Comparison of ENCODE assay signal across 7 cellular contexts in genomic region chr5:127909078-127909477, GRCh38.
DNase-seq lines count a peak whose midpoint lies in the region; ATAC-seq and TF ChIP-seq lines count a peak whose summit lies in the region.

No MANE protein-coding gene starts in this region.

- no peaks in the 10 kb centered on the region for H3K9me3 ChIP-seq in esophagus squamous epithelium

- no peaks in the 10 kb centered on the region for H3K4me1 ChIP-seq in esophagus squamous epithelium

- H3K27me3 ChIP-seq in esophagus squamous epithelium, result no peaks in the 10 kb centered on the region

- peak; percentile 85 for ATAC-seq in GM19395 (IDR thresholded peaks at IDR 0.05; ENCODE audit: unreplicated experiment)
- ATAC-seq in HG03196 (IDR thresholded peaks at IDR 0.05; ENCODE audit: unreplicated experiment), result peak; percentile 74

- no peaks in the 10 kb centered on the region for H3K9me3 Mint-ChIP-seq in activated T-cell treated with anti-CD3 and anti-CD28 coated beads, Interleukin-2, amount 50 U/mL, for 24 hours

- DNase-seq in GM03348 (ENCODE audit: low spot score) (peak; percentile 37), OCI-M1 (lab: John Stamatoyannopoulos, UW) (peak; percentile 12), esophagus squamous epithelium (lab: John Stamatoyannopoulos, UW) (no peak), retina (peak; percentile 9)
- no peak for DNase-seq in activated T-cell treated with anti-CD3 and anti-CD28 coated beads, Interleukin-2, amount 50 U/mL, for 24 hours

- no peak for TF ChIP-seq POLR2A in esophagus squamous epithelium (IDR thresholded peaks at IDR 0.05)

- H3K27ac Mint-ChIP-seq in activated T-cell treated with anti-CD3 and anti-CD28 coated beads, Interleukin-2, amount 50 U/mL, for 24 hours, result no peak overlapping the region

- intact Hi-C loops in esophagus squamous epithelium (cut with DNase I), result no loop called here

- peaks cover 4% of the 10 kb centered on the region for H3K27me3 Mint-ChIP-seq in activated T-cell treated with anti-CD3 and anti-CD28 coated beads, Interleukin-2, amount 50 U/mL, for 24 hours

- TF ChIP-seq CTCF in esophagus squamous epithelium (IDR thresholded peaks at IDR 0.05), result peak in 5 of 6 experiments; percentile 22 to 55 (median 25)

- H3K36me3 ChIP-seq in esophagus squamous epithelium, result no peaks in the 10 kb centered on the region

- no peak overlapping the region for H3K4me3 ChIP-seq in esophagus squamous epithelium

- H3K36me3 Mint-ChIP-seq in activated T-cell treated with anti-CD3 and anti-CD28 coated beads, Interleukin-2, amount 50 U/mL, for 24 hours (ENCODE audit: low read depth), result no peaks in the 10 kb centered on the region

- H3K27ac ChIP-seq in esophagus squamous epithelium, result no peak overlapping the region

- peaks cover 7% of the 10 kb centered on the region for H3K4me1 Mint-ChIP-seq in activated T-cell treated with anti-CD3 and anti-CD28 coated beads, Interleukin-2, amount 50 U/mL, for 24 hours (ENCODE audit: low read depth)

- WGBS in esophagus squamous epithelium, 2 donors, result 48 to 54% methylated on average over 3 of the region's 3 CpGs

- H3K4me3 Mint-ChIP-seq in activated T-cell treated with anti-CD3 and anti-CD28 coated beads, Interleukin-2, amount 50 U/mL, for 24 hours, result no peak overlapping the region

Comparison
In these comparisons a context has a peak if more than half of its experiments do, and no peak if none do; other contexts are left out.
1. DNase-seq: peak in GM03348 (single experiment), OCI-M1 (single experiment) and retina (single experiment); none in esophagus squamous epithelium (single experiment) and activated T-cell treated with anti-CD3 and anti-CD28 coated beads, Interleukin-2, amount 50 U/mL, for 24 hours (single experiment).